In genomic region chr10:44517635-44518034, GRCh38 we compare ENCODE assay signal across 8 cellular contexts.
A peak's percentile ranks its signal among the peaks of the same experiment; 100 is the strongest.
DNase-seq lines count a peak whose midpoint lies in the region; ATAC-seq and TF ChIP-seq lines count a peak whose summit lies in the region.
"Had no signal": no experiment of that assay in that cellular context is flagged by ENCODE, and none has a peak within 500 bp of the region (broad histone marks: within the 10 kb centered on the region; RNA-seq: fewer than 3 reads in every experiment).

No MANE protein-coding gene starts in this region.

- no peak overlapping the region for H3K4me2 ChIP-seq in HCT116 (ENCODE audit: low read length)
- no peak overlapping the region for H3K4me2 ChIP-seq in mesendoderm (ENCODE audit: low read length)

- H3K79me2 ChIP-seq in HCT116 (ENCODE audit: insufficient read depth, low read length) (no peaks in the 10 kb centered on the region), mesendoderm (ENCODE audit: control insufficient read depth, insufficient read depth, low read length) (no peaks in the 10 kb centered on the region)

- no peaks in the 10 kb centered on the region for H4K20me1 ChIP-seq in HCT116 (ENCODE audit: insufficient read depth)

- H2BK120ac ChIP-seq in mesendoderm (ENCODE audit: low read depth, low read length): no peak overlapping the region

- RAD21 ChIA-PET in HCT116 (lab: Charles Lee; ENCODE audit: low non-redundant PET in 1 of 2, low total read pairs in 2 of 2, uncharacterized antibody in 2 of 2, unreplicated experiment in 2 of 2): no interaction called here

- H3K27ac ChIP-seq in HCT116 (ENCODE audit: low read depth, low read length): no peak overlapping the region
- no peak overlapping the region for H3K27ac ChIP-seq in Panc1 (ENCODE audit: low read length)
- H3K27ac ChIP-seq in mesendoderm (ENCODE audit: low read depth, low read length): no peak overlapping the region

- no peak overlapping the region for H3K4ac ChIP-seq in mesendoderm (ENCODE audit: low read depth, low read length)

- BruUV-seq in HCT116 (replicated peaks; lab: Mats Ljungman, UMichigan): no TSS peak
- no TSS peak for BruUV-seq in Panc1 (replicated peaks; lab: Mats Ljungman, UMichigan)

- H3K4me1 ChIP-seq in HCT116 (ENCODE audit: control insufficient read depth in 1 of 2, insufficient read depth in 2 of 2, low read length in 2 of 2) (no peaks in the 10 kb centered on the region), Panc1 (ENCODE audit: control insufficient read depth, insufficient read depth, low read length) (no peaks in the 10 kb centered on the region), mesendoderm (ENCODE audit: control insufficient read depth, low read depth, low read length) (no peaks in the 10 kb centered on the region)

- no peaks in the 10 kb centered on the region for H3K9me2 ChIP-seq in HCT116 (ENCODE audit: insufficient read depth)

- H3K36me3 ChIP-seq in HCT116 (ENCODE audit: control insufficient read depth in 1 of 2, insufficient read depth in 2 of 2, low read length in 2 of 2): no peaks in the 10 kb centered on the region
- H3K36me3 ChIP-seq in Panc1 (ENCODE audit: control insufficient read depth, insufficient read depth, low read length): no peaks in the 10 kb centered on the region
- no peaks in the 10 kb centered on the region for H3K36me3 ChIP-seq in mesendoderm (ENCODE audit: control insufficient read depth, insufficient read depth, low read length)

- no peak for TF ChIP-seq POLR2A in HCT116 (IDR thresholded peaks at IDR 0.05; ENCODE audit: borderline replicate concordance, extremely low read depth, insufficient read depth, insufficient read length)

- TF ChIP-seq CTCF in GM10248 (IDR thresholded peaks at IDR 0.05; ENCODE audit: control extremely low read depth, extremely low read depth, low read depth, missing control alignments): no peak
- peak in 2 of 3 experiments; percentile 63 to 70; a peak in 4 of 6 replicates for TF ChIP-seq CTCF in HCT116 (IDR thresholded peaks at IDR 0.05 in 2 of 3, conservative IDR thresholded peaks at IDR 0.05 in 1 of 3; ENCODE audit: borderline replicate concordance in 1 of 3, insufficient read depth in 1 of 3, low read depth in 2 of 3, low read length in 2 of 3)
- TF ChIP-seq CTCF in Panc1 (IDR thresholded peaks at IDR 0.05): peak; percentile 60

- WGBS in mesendoderm (ENCODE audit: extremely low coverage, insufficient coverage, low lambda C conversion rate): no CpG with 5 or more reads among the region's 7 CpGs

- H2BK5ac ChIP-seq in mesendoderm (ENCODE audit: low read length): no peak overlapping the region

- no peaks in the 10 kb centered on the region for H3K79me1 ChIP-seq in mesendoderm (ENCODE audit: low read length)

- CTCF ChIA-PET in GM10248 (lab: Yijun Ruan, JAX) (interaction anchor here (1.0 to 1.4 kb wide), 3 partner anchors 12 to 36 kb away, joined by 3 read pairs; no protein-coding TSS in a partner anchor), HCT116 (lab: Charles Lee) (interaction anchor here (1.0 to 1.1 kb wide), 2 partner anchors 12 to 35 kb away, joined by 3 read pairs; no protein-coding TSS in a partner anchor), Panc1 (lab: Charles Lee) (no interaction called here)

- POLR2A ChIA-PET in GM10248 (lab: Yijun Ruan, JAX): no interaction called here
- POLR2A ChIA-PET in HCT116 (lab: Charles Lee): no interaction called here
- POLR2A ChIA-PET in Panc1 (lab: Charles Lee): no interaction called here

- in situ Hi-C loops in Panc1 (cut with HindIII; ENCODE audit: low pct_unique_long_range_greater_than_20kb, low sequenced_read_pairs): no loop called here

- H3K9me3 ChIP-seq in HCT116 (ENCODE audit: control insufficient read depth in 1 of 2, insufficient read depth in 1 of 2, low read depth in 1 of 2, low read length in 2 of 2) (no peaks in the 10 kb centered on the region), Panc1 (ENCODE audit: control insufficient read depth, insufficient read depth, low read depth, low read length) (no peaks in the 10 kb centered on the region)

- no peak overlapping the region for H4K8ac ChIP-seq in mesendoderm (ENCODE audit: low read depth, low read length)

- 0 out of 2 replicates have a peak, but pooled peaks have one; percentile 8 for TF ChIP-seq RAD21 in HCT116 (IDR thresholded peaks at IDR 0.05; ENCODE audit: low read depth)

- no peak overlapping the region for H4K5ac ChIP-seq in mesendoderm (ENCODE audit: low read length)

- no peak overlapping the region for H3K23ac ChIP-seq in mesendoderm (ENCODE audit: low read length)

- peaks cover 8% of the 10 kb centered on the region; the same call in 1 of the 2 replicates for H3K27me3 ChIP-seq in HCT116 (ENCODE audit: insufficient read depth, low read length)
- H3K27me3 ChIP-seq in Panc1 (ENCODE audit: control insufficient read depth, insufficient read depth, low read length): no peaks in the 10 kb centered on the region
- H3K27me3 ChIP-seq in mesendoderm (ENCODE audit: insufficient read depth, low read length, poor library complexity): no peaks in the 10 kb centered on the region

- H3K4me3 ChIP-seq in HCT116 (replicated peaks in 1 of 2; ENCODE audit: low read depth in 1 of 2, low read length in 2 of 2): no peak overlapping the region
- no peak overlapping the region for H3K4me3 ChIP-seq in Panc1 (ENCODE audit: low read depth in 2 of 2, low read length in 2 of 2)
- no peak overlapping the region for H3K4me3 ChIP-seq in mesendoderm (ENCODE audit: low read length)

- H2BK15ac ChIP-seq in mesendoderm (replicated peaks; ENCODE audit: low read depth): no peak overlapping the region

- peak; percentile 93 for ATAC-seq in HCT116
- no peak for ATAC-seq in Panc1

- H3K56ac ChIP-seq in mesendoderm (ENCODE audit: low read length): no peak overlapping the region

- H2AFZ ChIP-seq in HCT116 (ENCODE audit: low read depth, low read length, poor library complexity, severe bottlenecking): no peak overlapping the region

- no peak overlapping the region for H3K18ac ChIP-seq in mesendoderm (ENCODE audit: low read length)

- intact Hi-C loops in HCT116 (cut with micrococcal nuclease): no loop called here
- intact Hi-C loops in Panc1 (cut with micrococcal nuclease; ENCODE audit: unreplicated experiment): no loop called here

- H3K9ac ChIP-seq in HCT116 (ENCODE audit: low read length) (no peak overlapping the region), mesendoderm (ENCODE audit: low read length) (no peak overlapping the region)

- DNase-seq in GM10248 (ENCODE audit: extremely low spot score) (peak; percentile 21), HCT116 (ENCODE audit: low read depth, low spot score) (peak; percentile 10), Panc1 (ENCODE audit: low read depth, low spot score) (no peak), mesendoderm (peak; percentile 60), GOT3 (lab: John Stamatoyannopoulos, UW) (no peak), NCI-H345 (lab: John Stamatoyannopoulos, UW) (no peak), hepatic stellate cell (ENCODE audit: low spot score) (no peak)
- DNase-seq: NCI-H226 had no signal

- H2AK5ac ChIP-seq in mesendoderm (ENCODE audit: low read length): no peak overlapping the region

TF ChIP-seq in HCT116, 20 proteins besides CTCF, POLR2A, EP300 and RAD21:
- TF ChIP-seq CEBPB (IDR thresholded peaks at IDR 0.05; ENCODE audit: low read depth) (no peak), JUND (IDR thresholded peaks at IDR 0.05) (no peak), POLR2AphosphoS5 (IDR thresholded peaks at IDR 0.05; ENCODE audit: low read depth, low read length) (no peak), EGR1 (IDR thresholded peaks at IDR 0.05; ENCODE audit: low read depth) (no peak), ELF1 (IDR thresholded peaks at IDR 0.05; ENCODE audit: borderline replicate concordance, low read depth) (no peak), EZH2phosphoT487 (IDR thresholded peaks at IDR 0.05; ENCODE audit: borderline replicate concordance) (no peak), SP1 (IDR thresholded peaks at IDR 0.05; ENCODE audit: low read depth) (no peak), TCF7L2 (IDR thresholded peaks at IDR 0.05; ENCODE audit: borderline replicate concordance, extremely low read depth, insufficient read depth, insufficient read length) (no peak), YY1 (IDR thresholded peaks at IDR 0.05; ENCODE audit: extremely low read depth, insufficient replicate concordance, low read depth, low read length) (no peak)
- TF ChIP-seq, protein P1, sequence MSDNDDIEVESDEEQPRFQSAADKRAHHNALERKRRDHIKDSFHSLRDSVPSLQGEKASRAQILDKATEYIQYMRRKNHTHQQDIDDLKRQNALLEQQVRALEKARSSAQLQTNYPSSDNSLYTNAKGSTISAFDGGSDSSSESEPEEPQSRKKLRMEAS (IDR thresholded peaks at IDR 0.05): no peak
TF ChIP-seq in HCT116: peak in this region for 0.

Comparison
In these comparisons a context has a peak if more than half of its experiments do, and no peak if none do; other contexts are left out.
1. DNase-seq: peak in GM10248 (single experiment), HCT116 (single experiment) and mesendoderm (single experiment); none in Panc1 (single experiment), GOT3 (single experiment), NCI-H345 (single experiment) and hepatic stellate cell (single experiment).